ENCODE assay signal across 21 cellular contexts in the genomic region with DNA sequence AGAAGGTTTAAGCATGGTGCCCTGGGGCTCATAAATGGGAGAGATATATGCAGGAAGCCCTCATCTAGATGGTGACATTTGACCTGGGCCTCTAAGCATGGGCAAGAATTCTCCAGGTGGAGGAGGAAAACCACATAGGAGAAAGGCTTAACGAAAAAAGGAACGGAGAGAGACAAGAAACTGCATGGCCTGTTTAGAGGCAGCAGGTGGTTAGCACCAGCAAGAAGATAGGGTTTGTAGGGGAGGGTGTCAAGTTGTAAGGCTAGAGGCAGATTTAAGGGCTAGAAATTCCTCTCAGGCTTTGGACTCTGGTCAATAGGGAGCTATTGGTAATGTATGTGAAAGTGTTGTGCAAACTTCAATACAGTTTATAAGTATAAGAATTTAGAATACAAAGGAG. TPM values are rescaled to one million over a fixed set of nuclear protein-coding genes. Genes with fewer than 3 reads are reported as not detected.
A peak's percentile ranks its signal among the peaks of the same experiment; 100 is the strongest.
DNase-seq lines count a peak whose midpoint lies in the region; ATAC-seq and TF ChIP-seq lines count a peak whose summit lies in the region.
"Had no signal": no experiment of that assay in that cellular context is flagged by ENCODE, and none has a peak within 500 bp of the region (broad histone marks: within the 10 kb centered on the region; RNA-seq: fewer than 3 reads in every experiment).

No MANE protein-coding gene starts in this region.

- no peak for ATAC-seq in activated B cell treated with CpG ODN at 0.5 μM for 24 hours (ENCODE audit: low read depth)
- ATAC-seq in activated CD4-positive, CD25-positive, alpha-beta regulatory T cell treated with anti-CD3 and anti-CD28 coated beads, Interleukin-2, amount 50 U/mL, for 24 hours, result no peak
- ATAC-seq in esophagus mucosa, result no peak
- ATAC-seq in GM21723 (IDR thresholded peaks at IDR 0.05; ENCODE audit: unreplicated experiment), result no peak
- ATAC-seq: HCT116, T-cell had no signal

- H3K27ac Mint-ChIP-seq in T-helper 1 cell treated with Interleukin-12 subunit alpha and Interleukin-12 subunit beta and Interleukin-4 antibody, amounts not matched to agents 30 μg/mL and 1 μg/mL, for 36 hours, result peak overlapping the region; percentile 14
- peak overlapping the region; percentile 50 for H3K27ac Mint-ChIP-seq in activated B cell treated with CpG ODN at 0.5 μM for 24 hours
- H3K27ac Mint-ChIP-seq: T-cell had no signal

- no peaks in the 10 kb centered on the region for H3K9me3 Mint-ChIP-seq in T-helper 1 cell treated with Interleukin-12 subunit alpha and Interleukin-12 subunit beta and Interleukin-4 antibody, amounts not matched to agents 30 μg/mL and 1 μg/mL, for 36 hours
- no peaks in the 10 kb centered on the region for H3K9me3 Mint-ChIP-seq in activated B cell treated with CpG ODN at 0.5 μM for 24 hours
- H3K9me3 Mint-ChIP-seq: CD4-positive, CD25-positive, alpha-beta regulatory T cell; T-cell had no signal

- DNase-seq in T-helper 1 cell (no peak), MV-4-11 (lab: John Stamatoyannopoulos, UW) (peak; percentile 26), activated B cell treated with CpG ODN at 0.5 μM for 24 hours (no peak), HEK293T (ENCODE audit: extremely low spot score) (no peak)
- DNase-seq: BE2C; CD4-positive, CD25-positive, alpha-beta regulatory T cell; NCI-H1092 treated with DMSO at 0.1 percent for 48 hours; NCI-H1436; NCI-H187 treated with DMSO at 0.1 percent for 48 hours; NCI-H2171 treated with DMSO at 0.1 percent for 48 hours; NCI-H446; NCI-H524 treated with DMSO at 0.1 percent for 48 hours; NCI-H774; NK-92 treated with Interleukin-12 subunit alpha and Interleukin-12 subunit beta, amount 100 ng/mL, for 24 hours; SHP77; T-cell had no signal

- CTCF ChIA-PET in activated B cell treated with CpG ODN at 0.5 μM for 24 hours (lab: Charles Lee) (no interaction called here), HEK293T (lab: Yijun Ruan, JAX) (no interaction called here)

- H3K4me1 Mint-ChIP-seq in T-helper 1 cell treated with Interleukin-12 subunit alpha and Interleukin-12 subunit beta and Interleukin-4 antibody, amounts not matched to agents 30 μg/mL and 1 μg/mL, for 36 hours (ENCODE audit: low read depth), result peaks cover 20% of the 10 kb centered on the region
- H3K4me1 Mint-ChIP-seq in activated B cell treated with CpG ODN at 0.5 μM for 24 hours, result peaks cover 42% of the 10 kb centered on the region

- H3K4me3 Mint-ChIP-seq in T-helper 1 cell treated with Interleukin-12 subunit alpha and Interleukin-12 subunit beta and Interleukin-4 antibody, amounts not matched to agents 30 μg/mL and 1 μg/mL, for 36 hours, result no peak overlapping the region
- H3K4me3 Mint-ChIP-seq in activated B cell treated with CpG ODN at 0.5 μM for 24 hours, result no peak overlapping the region
- H3K4me3 Mint-ChIP-seq: CD4-positive, CD25-positive, alpha-beta regulatory T cell; T-cell had no signal

- intact Hi-C loops in activated B cell treated with CpG ODN at 0.5 μM for 24 hours (cut with micrococcal nuclease), result loop anchor here (1.0 to 5.0 kb wide), 3 partner anchors 10 to 624 kb away; partner anchors contain the start of genes IKBKE and RHEX

- no peak for TF ChIP-seq CTCF in activated B cell treated with CpG ODN at 0.5 μM for 24 hours (IDR thresholded peaks at IDR 0.05)

- POLR2A ChIA-PET in activated B cell treated with CpG ODN at 0.5 μM for 24 hours (lab: Charles Lee) (no interaction called here), HEK293T (lab: Yijun Ruan, JAX) (interaction anchor here (1.0 kb wide), 1 partner anchor 8 kb away, joined by 3 read pairs; the partner anchor contains the start of gene MAPKAPK2)

- no peaks in the 10 kb centered on the region for H3K27me3 Mint-ChIP-seq in T-helper 1 cell treated with Interleukin-12 subunit alpha and Interleukin-12 subunit beta and Interleukin-4 antibody, amounts not matched to agents 30 μg/mL and 1 μg/mL, for 36 hours (ENCODE audit: low read depth)
- no peaks in the 10 kb centered on the region for H3K27me3 Mint-ChIP-seq in activated B cell treated with CpG ODN at 0.5 μM for 24 hours
- H3K27me3 Mint-ChIP-seq: CD4-positive, CD25-positive, alpha-beta regulatory T cell had no signal

- H3K36me3 Mint-ChIP-seq in T-helper 1 cell treated with Interleukin-12 subunit alpha and Interleukin-12 subunit beta and Interleukin-4 antibody, amounts not matched to agents 30 μg/mL and 1 μg/mL, for 36 hours (ENCODE audit: low read depth), result no peaks in the 10 kb centered on the region
- H3K36me3 Mint-ChIP-seq in activated B cell treated with CpG ODN at 0.5 μM for 24 hours (ENCODE audit: low read depth), result no peaks in the 10 kb centered on the region
- H3K36me3 Mint-ChIP-seq: CD4-positive, CD25-positive, alpha-beta regulatory T cell; T-cell had no signal

TF ChIP-seq in HEK293T, 16 proteins besides CTCF, POLR2A, EP300 and RAD21:
- TF ChIP-seq HDGF (IDR thresholded peaks at IDR 0.05; ENCODE audit: borderline replicate concordance) (no peak), PKNOX1 (IDR thresholded peaks at IDR 0.05) (no peak), ZNF384 (IDR thresholded peaks at IDR 0.05) (no peak), FOXA1 (IDR thresholded peaks at IDR 0.05) (no peak), BHLHE40 (IDR thresholded peaks at IDR 0.05; ENCODE audit: borderline replicate concordance) (no peak)

RNA-seq across cellular contexts. Expression of gene MAPKAPK2, which starts 8.2 kb away (rescaled TPM):
- total RNA-seq in activated B cell treated with CpG ODN at 0.5 μM for 24 hours (71.2 and 72.1 TPM in 2 replicates), esophagus mucosa (47.3 TPM)

RNA-seq across cellular contexts. Expression of gene DYRK3, which starts 41.2 kb away (rescaled TPM):
- total RNA-seq in activated B cell treated with CpG ODN at 0.5 μM for 24 hours, result 0.33 and 0.37 TPM in 2 replicates
- total RNA-seq in esophagus mucosa, result 6.1 TPM
